Comparison of ENCODE assay signal across 19 cellular contexts in genomic region chr1:93638981-93639380, GRCh38. TPM values are rescaled to one million over a fixed set of nuclear protein-coding genes. Genes with fewer than 3 reads are reported as not detected.
DNase-seq lines count a peak whose midpoint lies in the region; ATAC-seq and TF ChIP-seq lines count a peak whose summit lies in the region.
"Had no signal": no experiment of that assay in that cellular context is flagged by ENCODE, and none has a peak within 500 bp of the region (broad histone marks: within the 10 kb centered on the region; RNA-seq: fewer than 3 reads in every experiment).

No MANE protein-coding gene starts in this region.

- H2AFZ ChIP-seq in neural progenitor cell (replicated peaks) (no peak overlapping the region), GM23248 (no peak overlapping the region)

- peaks cover 7% of the 10 kb centered on the region for H3K27me3 Mint-ChIP-seq in neural progenitor cell (ENCODE audit: insufficient read depth, low read depth)

- no peaks in the 10 kb centered on the region for H3K9me3 ChIP-seq in HUES48 (ENCODE audit: control insufficient read depth, insufficient read depth, low read length)
- no peaks in the 10 kb centered on the region for H3K9me3 ChIP-seq in gastroesophageal sphincter
- H3K9me3 ChIP-seq in neural progenitor cell (ENCODE audit: low read depth) = no peaks in the 10 kb centered on the region
- no peaks in the 10 kb centered on the region for H3K9me3 ChIP-seq in GM23248 (ENCODE audit: low read depth)
- H3K9me3 ChIP-seq: colonic mucosa, tibial artery had no signal

- no peak for ATAC-seq in gastroesophageal sphincter
- ATAC-seq: K562, SK-N-SH treated with all-trans-retinoic acid at 6 μM for 48 hours had no signal

- H3K4me3 ChIP-seq in HUES48 (ENCODE audit: low read depth, low read length) = no peak overlapping the region
- no peak overlapping the region for H3K4me3 ChIP-seq in gastroesophageal sphincter
- H3K4me3 ChIP-seq in neural progenitor cell = no peak overlapping the region
- H3K4me3 ChIP-seq in GM23248 = no peak overlapping the region
- H3K4me3 ChIP-seq: colonic mucosa, K562, tibial artery had no signal

- in situ Hi-C loops in Caki2 (cut with HindIII; ENCODE audit: low pct_unique_long_range_greater_than_20kb, low sequenced_read_pairs) = no loop called here
- in situ Hi-C loops in GM23248 (cut with MboI) = loop anchor here (10.0 kb wide), 1 partner anchor 166 kb away; no protein-coding TSS in a partner anchor

- H3K4me2 ChIP-seq in neural progenitor cell (peak overlapping the region; percentile 33), GM23248 (ENCODE audit: unreplicated experiment) (no peak overlapping the region)

- H3K27ac ChIP-seq in HUES48 (ENCODE audit: low read depth, low read length) (peak overlapping the region; percentile 14), gastroesophageal sphincter (peak overlapping the region in 3 of 4 donors; percentile 22 to 75 (median 64)), neural progenitor cell (no peak overlapping the region), GM23248 (no peak overlapping the region)
- H3K27ac ChIP-seq: colonic mucosa, tibial artery had no signal

- H3K27me3 ChIP-seq in HUES48 (ENCODE audit: control insufficient read depth, insufficient read depth, low read length) = no peaks in the 10 kb centered on the region
- H3K27me3 ChIP-seq in gastroesophageal sphincter = no peaks in the 10 kb centered on the region
- no peaks in the 10 kb centered on the region for H3K27me3 ChIP-seq in neural progenitor cell
- H3K27me3 ChIP-seq in GM23248 (replicated peaks; ENCODE audit: insufficient read depth) = no peaks in the 10 kb centered on the region
- H3K27me3 ChIP-seq: colonic mucosa, tibial artery had no signal

- H3K36me3 ChIP-seq in HUES48 (ENCODE audit: control insufficient read depth, insufficient read depth, low read length) = no peaks in the 10 kb centered on the region; the same call in none of the 2 replicates
- H3K36me3 ChIP-seq in gastroesophageal sphincter = no peaks in the 10 kb centered on the region
- H3K36me3 ChIP-seq in neural progenitor cell = no peaks in the 10 kb centered on the region
- peaks cover 75% of the 10 kb centered on the region for H3K36me3 ChIP-seq in GM23248 (ENCODE audit: low read depth)
- H3K36me3 ChIP-seq: colonic mucosa, tibial artery had no signal

- no peak overlapping the region for H3K9ac ChIP-seq in HUES48 (ENCODE audit: low read depth, low read length)
- no peak overlapping the region for H3K9ac ChIP-seq in neural progenitor cell
- no peak overlapping the region for H3K9ac ChIP-seq in GM23248

- 100% methylated on average over 2 of the region's 8 CpGs; no CpG with 5 or more reads in 1 of the 2 donors for WGBS in gastroesophageal sphincter (ENCODE audit: low coverage in 1 of 2), 2 donors
- WGBS in GM23248 (ENCODE audit: low coverage in 1 of 2, low lambda C conversion rate in 2 of 2, missing lambda C conversion rate in 2 of 2), 2 experiments = 96 to 97% methylated on average over 8 of the region's 8 CpGs

- peaks cover 43% of the 10 kb centered on the region for H3K36me3 Mint-ChIP-seq in neural progenitor cell

- TF ChIP-seq EP300 in gastroesophageal sphincter (IDR thresholded peaks at IDR 0.05) = no peak

- peaks cover 27% of the 10 kb centered on the region for H3K4me1 ChIP-seq in HUES48 (ENCODE audit: control insufficient read depth, insufficient read depth, low read length)
- H3K4me1 ChIP-seq in gastroesophageal sphincter = peaks cover 2 to 77% (median 6%) of the 10 kb centered on the region in 3 donors
- H3K4me1 ChIP-seq in neural progenitor cell = peaks cover 38% of the 10 kb centered on the region
- H3K4me1 ChIP-seq in GM23248 (ENCODE audit: insufficient read depth) = peaks cover 3% of the 10 kb centered on the region; the same call in 1 of the 2 replicates
- H3K4me1 ChIP-seq: colonic mucosa had no signal

- H3K4me3 Mint-ChIP-seq in neural progenitor cell = no peak overlapping the region

- no peak for TF ChIP-seq POLR2A in gastroesophageal sphincter (IDR thresholded peaks at IDR 0.05)

- H3K4me1 Mint-ChIP-seq in neural progenitor cell = peaks cover 47% of the 10 kb centered on the region

- TF ChIP-seq CTCF in gastroesophageal sphincter (IDR thresholded peaks at IDR 0.05) (no peak), neural progenitor cell (IDR thresholded peaks at IDR 0.05) (no peak)

- peaks cover 42% of the 10 kb centered on the region for H3F3A ChIP-seq in neural progenitor cell (ENCODE audit: low read depth)
- H3F3A ChIP-seq in GM23248 (ENCODE audit: insufficient read depth) = peaks cover 54% of the 10 kb centered on the region

- H3K79me2 ChIP-seq in neural progenitor cell (ENCODE audit: low read depth) (no peaks in the 10 kb centered on the region), GM23248 (ENCODE audit: insufficient read depth) (peaks cover 100% of the 10 kb centered on the region)

- H3K27ac Mint-ChIP-seq in neural progenitor cell = peak overlapping the region; percentile 46

- no peaks in the 10 kb centered on the region for H3K9me2 ChIP-seq in GM23248 (ENCODE audit: insufficient read depth)

- DNase-seq in Caki2 (ENCODE audit: low read depth) = peak; percentile 33
- peak; percentile 56 for DNase-seq in neural progenitor cell (ENCODE audit: low spot score)
- no peak for DNase-seq in COR-L47 (lab: John Stamatoyannopoulos, UW)
- no peak for DNase-seq in GM23248
- no peak for DNase-seq in GDM1 (lab: John Stamatoyannopoulos, UW)
- no peak for DNase-seq in posterior vena cava (ENCODE audit: low spot score)
- DNase-seq: activated CD4-positive, alpha-beta T cell treated with anti-CD3 and anti-CD28 coated beads for 48 hours; activated CD8-positive, alpha-beta memory T cell treated with anti-CD3 and anti-CD28 coated beads, Interleukin-2, amount 50 U/mL, for 4 hours; colonic mucosa; DMS53; foreskin melanocyte; NCI-H1092 treated with DMSO at 0.1 percent for 48 hours; OCI-M1; small intestine; tibial artery had no signal

- H4K20me1 ChIP-seq in neural progenitor cell (ENCODE audit: low read depth) (peaks cover 16% of the 10 kb centered on the region), GM23248 (ENCODE audit: insufficient read depth) (0 out of 2 replicates have a peak, but pooled peaks cover 3% of the 10 kb centered on the region)

- H3K9me3 Mint-ChIP-seq in neural progenitor cell = peaks cover 14% of the 10 kb centered on the region

- intact Hi-C loops in posterior vena cava (cut with DNase I) = loop anchor here in 1 of 2 donors (10.0 kb wide), 1 partner anchor 176 kb away; no protein-coding TSS in a partner anchor

RNA-seq across cellular contexts. Expression of gene BCAR3, which starts 42.7 kb away (rescaled TPM):
- total RNA-seq in Caki2 (2014; rRNA removed; shearing (Covaris generic); ENCODE audit: low replicate concordance) = 30.3 and 37.5 TPM in 2 replicates
- total RNA-seq in gastroesophageal sphincter = 10 to 100 TPM; 33.9 to 40.2 (median 38.3) TPM
- total RNA-seq in neural progenitor cell (ENCODE audit: low replicate concordance) = 11.7 and 12.4 TPM in 2 replicates
- total RNA-seq in GM23248 (2014; rRNA removed; shearing (Covaris generic)) = 79.5 and 83.2 TPM in 2 replicates
- 62.2 and 65.1 TPM in 2 replicates for polyA plus RNA-seq in GM23248 (2016; fragmentation: Nextera tagmentation; extraction: Ambion mirVana)
- 10 to 100 TPM; 10.4 to 17.5 TPM for total RNA-seq in posterior vena cava

Comparison
In these comparisons a context has a peak if more than half of its experiments do, and no peak if none do; other contexts are left out.
1. DNase-seq: peak in Caki2 (single experiment) and neural progenitor cell (single experiment); none in COR-L47 (single experiment), GM23248 (single experiment), GDM1 (single experiment) and posterior vena cava (single experiment).
2. H3K27ac ChIP-seq: peak in HUES48 (single experiment) and gastroesophageal sphincter (3 of 4); none in neural progenitor cell (single experiment) and GM23248 (single experiment).